In the genomic region with DNA sequence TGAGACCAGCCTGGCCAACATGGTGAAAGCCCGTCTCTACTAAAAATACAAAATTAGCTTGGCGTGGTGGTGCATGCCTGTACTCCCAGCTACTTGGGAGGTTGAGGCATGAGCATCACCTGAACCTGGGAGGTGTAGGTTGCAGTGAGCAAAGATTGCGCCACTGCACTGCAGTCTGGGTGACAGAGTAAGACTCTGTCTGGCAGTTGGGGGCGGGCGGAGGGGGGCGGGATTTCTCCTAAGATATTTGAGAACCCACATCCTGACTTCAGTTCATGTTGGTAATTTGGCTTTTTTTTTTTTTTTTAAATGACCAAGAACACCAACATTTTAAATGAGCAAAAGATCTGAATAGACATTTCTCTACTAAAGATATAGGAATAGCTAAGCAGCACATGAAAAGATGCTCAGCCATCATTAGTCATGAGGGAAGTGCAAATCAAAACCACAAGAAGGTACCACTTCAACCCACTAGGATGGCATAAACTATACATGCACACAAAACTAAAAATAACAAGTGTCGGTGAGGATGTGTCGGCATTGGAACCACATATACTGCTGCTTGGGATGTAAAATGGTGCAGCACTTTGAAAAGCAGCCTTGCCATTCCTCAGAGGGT, we compare ENCODE assay signal across 12 cellular contexts.
DNase-seq lines count a peak whose midpoint lies in the region; TF ChIP-seq lines count a peak whose summit lies in the region.
"Had no signal": no experiment of that assay in that cellular context is flagged by ENCODE, and none has a peak within 500 bp of the region (broad histone marks: within the 10 kb centered on the region; RNA-seq: fewer than 3 reads in every experiment).

No MANE protein-coding gene starts in this region.

- 61 to 77% (median 71%) methylated on average over 8 of the region's 8 CpGs for WGBS in spleen, 5 donors
- WGBS in transverse colon (ENCODE audit: low coverage in 1 of 2), 2 donors, result 82% methylated on average over 6 to 8 of the region's 8 CpGs
- 91 to 97% (median 95%) methylated on average over 8 of the region's 8 CpGs for WGBS in ovary, 3 donors

- TF ChIP-seq EP300 in transverse colon (IDR thresholded peaks at IDR 0.05; ENCODE audit: low read depth) (no peak), ovary (IDR thresholded peaks at IDR 0.05) (no peak)

- intact Hi-C loops in spleen (cut with DNase I; ENCODE audit: low total_unique reads), result no loop called here
- intact Hi-C loops in transverse colon (cut with DNase I; ENCODE audit: low total_unique reads), result no loop called here
- intact Hi-C loops in ovary (cut with DNase I), result loop anchor here in 1 of 4 donors (10.0 kb wide), 1 partner anchor 97 kb away; no protein-coding TSS in a partner anchor

- TF ChIP-seq POLR2A in spleen (IDR thresholded peaks at IDR 0.05), result no peak
- TF ChIP-seq POLR2A in transverse colon (IDR thresholded peaks at IDR 0.05), result no peak
- TF ChIP-seq POLR2A in ovary (IDR thresholded peaks at IDR 0.05), result no peak

- DNase-seq in activated CD4-positive, CD25-positive, alpha-beta regulatory T cell (lab: John Stamatoyannopoulos, UW), result peak; percentile 7 to 65 (median 30)
- no peak for DNase-seq in activated CD4-positive, CD25-positive, alpha-beta regulatory T cell treated with anti-CD3 and anti-CD28 coated beads, Interleukin-2, amount 50 U/mL, for 72 hours
- DNase-seq in activated naive CD4-positive, alpha-beta T cell treated with Interleukin-2 at 50 U/mL for 16 hours, result peak; percentile 72
- DNase-seq in spleen (peak; percentile 77), transverse colon (peak; percentile 22), islet precursor cell (no peak), hypothalamus (lab: John Stamatoyannopoulos, UW) (no peak), ovary (no peak)
- DNase-seq: HFFc6, NCI-H1694 treated with DMSO at 0.1 percent for 48 hours, upper lobe of right lung had no signal

- TF ChIP-seq CTCF in spleen (IDR thresholded peaks at IDR 0.05 in 8 of 11, conservative IDR thresholded peaks at IDR 0.05 in 3 of 11) (no peak), transverse colon (IDR thresholded peaks at IDR 0.05) (no peak), ovary (IDR thresholded peaks at IDR 0.05) (no peak)

- H3K4me3 ChIP-seq in spleen (peak overlapping the region in 1 of 8 donors; percentile 66), transverse colon (no peak overlapping the region), ovary (no peak overlapping the region)

- H3K27me3 ChIP-seq in spleen (replicated peaks in 1 of 7) (no peaks in the 10 kb centered on the region), transverse colon (no peaks in the 10 kb centered on the region), ovary (no peaks in the 10 kb centered on the region)
- H3K27me3 ChIP-seq: upper lobe of right lung had no signal

- in situ Hi-C loops in transverse colon (cut with MboI; ENCODE audit: low pct_ligation_motif_present in 1 of 4, low pct_unique_long_range_greater_than_20kb in 1 of 4, low sequenced_read_pairs in 3 of 4), result no loop called here

- peaks cover 0 to 48% (median 28%) of the 10 kb centered on the region in 6 donors for H3K4me1 ChIP-seq in spleen
- H3K4me1 ChIP-seq in transverse colon, result peaks cover 0 to 34% (median 8%) of the 10 kb centered on the region in 4 donors
- no peaks in the 10 kb centered on the region for H3K4me1 ChIP-seq in ovary (ENCODE audit: insufficient read depth)

- H3K36me3 ChIP-seq in spleen, result peaks cover 0 to 57% (median 24%) of the 10 kb centered on the region in 6 donors
- peaks cover 0 to 15% (median 5%) of the 10 kb centered on the region in 4 donors for H3K36me3 ChIP-seq in transverse colon
- H3K36me3 ChIP-seq in ovary, result no peaks in the 10 kb centered on the region

- H3K27ac ChIP-seq in spleen (peak overlapping the region in 4 of 8 donors; percentile 72 to 84 (median 73)), transverse colon (peak overlapping the region in 3 of 4 donors; percentile 72 to 88 (median 82)), ovary (no peak overlapping the region)
- H3K27ac ChIP-seq: HL-60 had no signal

- no peaks in the 10 kb centered on the region for H3K9me3 ChIP-seq in spleen
- no peaks in the 10 kb centered on the region for H3K9me3 ChIP-seq in transverse colon
- no peaks in the 10 kb centered on the region for H3K9me3 ChIP-seq in ovary
- H3K9me3 ChIP-seq: upper lobe of right lung had no signal

Comparison
In these comparisons a context has a peak if more than half of its experiments do, and no peak if none do; other contexts are left out.
1. DNase-seq: peak in activated CD4-positive, CD25-positive, alpha-beta regulatory T cell (4 of 4), activated naive CD4-positive, alpha-beta T cell treated with Interleukin-2 at 50 U/mL for 16 hours (single experiment), spleen (single experiment) and transverse colon (single experiment); none in activated CD4-positive, CD25-positive, alpha-beta regulatory T cell treated with anti-CD3 and anti-CD28 coated beads, Interleukin-2, amount 50 U/mL, for 72 hours (single experiment), islet precursor cell (single experiment), hypothalamus (0 of 51) and ovary (0 of 5).
2. H3K27ac ChIP-seq: peak in transverse colon (3 of 4); none in ovary (0 of 2).